In genomic region chr2:227206406-227206805, GRCh38 we compare ENCODE assay signal across 30 cellular contexts. TPM values are rescaled to one million over a fixed set of nuclear protein-coding genes. Genes with fewer than 3 reads are reported as not detected.
"Had no signal": no experiment of that assay in that cellular context is flagged by ENCODE, and none has a peak within 500 bp of the region (broad histone marks: within the 10 kb centered on the region; RNA-seq: fewer than 3 reads in every experiment).

No MANE protein-coding gene starts in this region.

- H3K4me1 Mint-ChIP-seq: activated B cell treated with CpG ODN at 0.5 μM for 24 hours; activated naive CD4-positive, alpha-beta T cell treated with anti-CD3 and anti-CD28 coated beads, Interleukin-2, amount 50 U/mL, for 24 hours; activated naive CD8-positive, alpha-beta T cell treated with anti-CD3 and anti-CD28 coated beads, Interleukin-2, amount 10 ng/mL, durations not matched to agents 7 days and 5 days; activated T-helper 17 cell treated with anti-CD3 and anti-CD28 coated beads, Interleukin-2, amount 50 U/mL, for 72 hours; central memory CD8-positive, alpha-beta T cell had no signal

- H3K27me3 Mint-ChIP-seq: activated B cell treated with CpG ODN at 0.5 μM for 24 hours had no signal

- H3K4me3 Mint-ChIP-seq: activated B cell treated with CpG ODN at 0.5 μM for 24 hours; activated CD8-positive, alpha-beta T cell treated with anti-CD3 and anti-CD28 coated beads for 36 hours; activated naive CD4-positive, alpha-beta T cell treated with anti-CD3 and anti-CD28 coated beads, Interleukin-2, amount 50 U/mL, for 24 hours; activated naive CD8-positive, alpha-beta T cell treated with anti-CD3 and anti-CD28 coated beads, Interleukin-2, amount 10 ng/mL, durations not matched to agents 7 days and 5 days; activated T-cell treated with anti-CD3 and anti-CD28 coated beads, Interleukin-2, amount 50 U/mL, for 4 hours; activated T-helper 17 cell treated with anti-CD3 and anti-CD28 coated beads, Interleukin-2, amount 50 U/mL, for 72 hours; brain; central memory CD8-positive, alpha-beta T cell; dendritic cell treated with granulocyte-macrophage colony-stimulating factor and Interleukin-4, amounts not matched to agents 40 ng/mL and 50 ng/mL, for 4 days had no signal

- ATAC-seq: activated CD4-positive, CD25-positive, alpha-beta regulatory T cell treated with anti-CD3 and anti-CD28 coated beads, Interleukin-2, amount 50 U/mL, for 24 hours; activated CD8-positive, alpha-beta T cell treated with anti-CD3 and anti-CD28 coated beads for 36 hours; activated T-cell treated with anti-CD3 and anti-CD28 coated beads, Interleukin-2, amount 50 U/mL, for 4 hours; activated T-helper 17 cell treated with anti-CD3 and anti-CD28 coated beads, Interleukin-2, amount 50 U/mL, for 72 hours; foreskin keratinocyte had no signal

- H3K27me3 ChIP-seq: ascending aorta, breast epithelium, foreskin keratinocyte, gastrocnemius medialis had no signal

- H3K36me3 ChIP-seq: ascending aorta, breast epithelium, esophagus muscularis mucosa, gastrocnemius medialis, WERI-Rb-1 had no signal

- H3K9me3 Mint-ChIP-seq: activated B cell treated with CpG ODN at 0.5 μM for 24 hours; activated CD8-positive, alpha-beta T cell treated with anti-CD3 and anti-CD28 coated beads for 36 hours; activated naive CD4-positive, alpha-beta T cell treated with anti-CD3 and anti-CD28 coated beads, Interleukin-2, amount 50 U/mL, for 24 hours; activated naive CD8-positive, alpha-beta T cell treated with anti-CD3 and anti-CD28 coated beads, Interleukin-2, amount 10 ng/mL, durations not matched to agents 7 days and 5 days; activated T-cell treated with anti-CD3 and anti-CD28 coated beads, Interleukin-2, amount 50 U/mL, for 4 hours; activated T-helper 17 cell treated with anti-CD3 and anti-CD28 coated beads, Interleukin-2, amount 50 U/mL, for 72 hours; brain; central memory CD8-positive, alpha-beta T cell had no signal

- H3K27ac Mint-ChIP-seq: activated B cell treated with CpG ODN at 0.5 μM for 24 hours; activated CD8-positive, alpha-beta T cell treated with anti-CD3 and anti-CD28 coated beads for 36 hours; activated naive CD4-positive, alpha-beta T cell treated with anti-CD3 and anti-CD28 coated beads, Interleukin-2, amount 50 U/mL, for 24 hours; activated naive CD8-positive, alpha-beta T cell treated with anti-CD3 and anti-CD28 coated beads, Interleukin-2, amount 10 ng/mL, durations not matched to agents 7 days and 5 days; activated T-helper 17 cell treated with anti-CD3 and anti-CD28 coated beads, Interleukin-2, amount 50 U/mL, for 72 hours; brain; dendritic cell treated with granulocyte-macrophage colony-stimulating factor and Interleukin-4, amounts not matched to agents 40 ng/mL and 50 ng/mL, for 4 days had no signal

- H3K9me3 ChIP-seq: ascending aorta, breast epithelium, esophagus muscularis mucosa, gastrocnemius medialis had no signal

- H3K36me3 Mint-ChIP-seq: activated naive CD4-positive, alpha-beta T cell treated with anti-CD3 and anti-CD28 coated beads, Interleukin-2, amount 50 U/mL, for 24 hours; activated naive CD8-positive, alpha-beta T cell treated with anti-CD3 and anti-CD28 coated beads, Interleukin-2, amount 10 ng/mL, durations not matched to agents 7 days and 5 days; brain had no signal

- H3K27ac ChIP-seq: ascending aorta, breast epithelium, coronary artery, dorsolateral prefrontal cortex, esophagus muscularis mucosa, foreskin keratinocyte, gastrocnemius medialis, WERI-Rb-1 had no signal

- H3K4me1 ChIP-seq: ascending aorta, breast epithelium, esophagus muscularis mucosa, foreskin keratinocyte had no signal

- DNase-seq: activated B cell treated with CpG ODN at 0.5 μM for 24 hours; activated CD4-positive, alpha-beta T cell treated with anti-CD3 and anti-CD28 coated beads for 48 hours; activated CD4-positive, alpha-beta T cell treated with anti-CD3 and anti-CD28 coated beads, Interleukin-2, amount 50 U/mL, for 1 hour; activated CD4-positive, alpha-beta T cell treated with anti-CD3 and anti-CD28 coated beads, Interleukin-2, amount 50 U/mL, for 48 hours; activated CD8-positive, alpha-beta memory T cell treated with anti-CD3 and anti-CD28 coated beads for 24 hours; activated CD8-positive, alpha-beta T cell treated with anti-CD3 and anti-CD28 coated beads for 36 hours; activated effector memory CD4-positive, alpha-beta T cell treated with Interleukin-2 at 50 U/mL for 16 hours; activated gamma-delta T cell treated with Interleukin-2 at 50 U/mL for 16 hours; activated naive CD4-positive, alpha-beta T cell treated with Interleukin-2 at 50 U/mL for 16 hours; activated naive CD8-positive, alpha-beta T cell treated with anti-CD3 and anti-CD28 coated beads, Interleukin-2, amount 10 ng/mL, durations not matched to agents 7 days and 5 days; activated T-cell treated with anti-CD3 and anti-CD28 coated beads, Interleukin-2, amount 50 U/mL, for 4 hours; dorsolateral prefrontal cortex; effector memory CD4-positive, alpha-beta T cell; erythroblast; gastrocnemius medialis; glutamatergic neuron; T-helper 2 cell; WERI-Rb-1 had no signal

- H3K4me3 ChIP-seq: ascending aorta, breast epithelium, coronary artery, dorsolateral prefrontal cortex, esophagus muscularis mucosa, gastrocnemius medialis had no signal

RNA-seq across cellular contexts. Expression of gene COL4A3, which starts 42.0 kb away (rescaled TPM):
- total RNA-seq: activated CD8-positive, alpha-beta T cell treated with anti-CD3 and anti-CD28 coated beads for 36 hours; activated naive CD8-positive, alpha-beta T cell treated with anti-CD3 and anti-CD28 coated beads, Interleukin-2, amount 10 ng/mL, durations not matched to agents 7 days and 5 days; T-helper 1 cell treated with Interleukin-12 subunit alpha and Interleukin-12 subunit beta and Interleukin-4 antibody, amounts not matched to agents 30 ng/mL and 1 ng/mL, for 36 hours had no signal

RNA-seq across cellular contexts. Expression of gene COL4A4, which starts 42.4 kb away (rescaled TPM):
- total RNA-seq: activated CD8-positive, alpha-beta T cell treated with anti-CD3 and anti-CD28 coated beads for 36 hours; activated naive CD8-positive, alpha-beta T cell treated with anti-CD3 and anti-CD28 coated beads, Interleukin-2, amount 10 ng/mL, durations not matched to agents 7 days and 5 days; T-helper 1 cell treated with Interleukin-12 subunit alpha and Interleukin-12 subunit beta and Interleukin-4 antibody, amounts not matched to agents 30 ng/mL and 1 ng/mL, for 36 hours had no signal
